Comparison of ENCODE assay signal across 15 cellular contexts in the genomic region with DNA sequence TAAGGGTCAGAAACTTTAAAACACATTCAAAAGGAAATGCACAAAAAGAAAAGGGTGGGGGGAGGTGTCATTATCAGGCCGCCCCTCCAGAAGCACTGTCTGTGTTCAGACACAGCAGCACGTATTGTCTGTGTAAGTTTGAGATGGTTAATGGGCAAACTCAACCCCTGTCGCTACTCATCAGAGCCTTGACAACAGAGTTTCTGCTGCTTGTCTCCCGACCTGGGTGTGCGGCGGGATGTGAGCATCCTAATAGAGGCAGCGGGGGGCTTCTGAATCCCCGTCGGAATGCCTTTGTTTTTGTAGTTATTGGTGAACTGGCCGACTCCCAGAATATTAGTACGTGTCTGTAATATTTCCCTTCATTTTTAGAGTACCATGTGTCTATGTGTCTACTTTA.
DNase-seq lines count a peak whose midpoint lies in the region; ATAC-seq and TF ChIP-seq lines count a peak whose summit lies in the region.
"Had no signal": no experiment of that assay in that cellular context is flagged by ENCODE, and none has a peak within 500 bp of the region (broad histone marks: within the 10 kb centered on the region; RNA-seq: fewer than 3 reads in every experiment).

No MANE protein-coding gene starts in this region.

- H3K4me1 Mint-ChIP-seq in WTC11: peaks cover 18% of the 10 kb centered on the region
- H3K4me1 Mint-ChIP-seq in mesothelial cell of epicardium: peaks cover 18% of the 10 kb centered on the region
- H3K4me1 Mint-ChIP-seq: CD8-positive, alpha-beta memory T cell had no signal

- H3K79me1 ChIP-seq in trophoblast cell (ENCODE audit: low read length): no peaks in the 10 kb centered on the region

- ATAC-seq in WTC11: peak; percentile 47

- peaks cover 7 to 16% of the 10 kb centered on the region in 2 experiments for H3K36me3 ChIP-seq in trophoblast cell (ENCODE audit: control insufficient read depth in 1 of 2, insufficient read depth in 2 of 2, low read length in 2 of 2)

- H4K91ac ChIP-seq in trophoblast cell (ENCODE audit: low read depth, low read length): no peak overlapping the region

- DNase-seq in ELF-1 (ENCODE audit: low read depth, low spot score) (peak; percentile 9), WTC11 (ENCODE audit: low spot score) (no peak), mesothelial cell of epicardium (ENCODE audit: low spot score in 2 of 2, unreplicated experiment in 2 of 2) (no peak), trophoblast cell (no peak), SW 1271 (lab: John Stamatoyannopoulos, UW) (no peak), NCI-H2081 (lab: John Stamatoyannopoulos, UW) (no peak)
- DNase-seq in stimulated activated CD4-positive, alpha-beta T cell treated with anti-CD3 and anti-CD28 coated beads, Interleukin-2, amount 100 ng/mL, for 24 hours: no peak
- DNase-seq: AML-193; Caco-2; CD8-positive, alpha-beta memory T cell; DND-41; GM23248; H7 had no signal

- H3K27ac Mint-ChIP-seq in WTC11: 0 out of 2 replicates have a peak overlapping the region, but pooled peaks have one; percentile 29
- H3K27ac Mint-ChIP-seq in mesothelial cell of epicardium: peak overlapping the region; percentile 61
- H3K27ac Mint-ChIP-seq: CD8-positive, alpha-beta memory T cell had no signal

- peaks cover 0 to 2% of the 10 kb centered on the region in 2 experiments for H3K4me1 ChIP-seq in trophoblast cell (ENCODE audit: control insufficient read depth in 1 of 2, insufficient read depth in 2 of 2, low read length in 2 of 2)
- H3K4me1 ChIP-seq: Caco-2 had no signal

- H3K9ac ChIP-seq in trophoblast cell (ENCODE audit: low read length): no peak overlapping the region
- H3K9ac ChIP-seq: BLaER1, GM23248 had no signal

- no peak overlapping the region for H2AK5ac ChIP-seq in trophoblast cell (ENCODE audit: low read length)

- no peak overlapping the region for H4K8ac ChIP-seq in trophoblast cell (ENCODE audit: low read depth, low read length)

- H3K9me3 Mint-ChIP-seq in WTC11 (no peaks in the 10 kb centered on the region), mesothelial cell of epicardium (peaks cover 7% of the 10 kb centered on the region)
- H3K9me3 Mint-ChIP-seq: CD8-positive, alpha-beta memory T cell had no signal

- H3K23ac ChIP-seq in trophoblast cell (ENCODE audit: low read length): no peak overlapping the region

- no peak overlapping the region for H4K12ac ChIP-seq in trophoblast cell (ENCODE audit: low read depth, low read length)

- no peak overlapping the region for H2BK12ac ChIP-seq in trophoblast cell (ENCODE audit: low read length)

- TF ChIP-seq CTCF in WTC11 (IDR thresholded peaks at IDR 0.05) (no peak), mesothelial cell of epicardium (IDR thresholded peaks at IDR 0.05; ENCODE audit: unreplicated experiment) (no peak)

- H2AFZ ChIP-seq in trophoblast cell (ENCODE audit: insufficient read depth, low read length, poor library complexity): no peak overlapping the region
- H2AFZ ChIP-seq: GM23248 had no signal

- POLR2A ChIA-PET in WTC11 (lab: Charles Lee): no interaction called here

- H3K27me3 Mint-ChIP-seq in WTC11 (ENCODE audit: low read depth) (no peaks in the 10 kb centered on the region), mesothelial cell of epicardium (ENCODE audit: low read depth) (no peaks in the 10 kb centered on the region)

- no CpG with 5 or more reads among the region's 11 CpGs for WGBS in trophoblast cell (ENCODE audit: extremely low coverage, insufficient coverage, insufficient read length)

- no peak overlapping the region for H2BK5ac ChIP-seq in trophoblast cell (ENCODE audit: low read depth, low read length, poor library complexity)

- H3K4me2 ChIP-seq in trophoblast cell (ENCODE audit: low read length): no peak overlapping the region
- H3K4me2 ChIP-seq: BLaER1 had no signal

- no peaks in the 10 kb centered on the region for H3K27me3 ChIP-seq in trophoblast cell (ENCODE audit: insufficient read depth, low read length)
- H3K27me3 ChIP-seq: BLaER1 had no signal

- CTCF ChIA-PET in WTC11 (lab: Charles Lee): no interaction called here

- no peak overlapping the region for H3K14ac ChIP-seq in trophoblast cell (ENCODE audit: low read length)

- H3K36me3 Mint-ChIP-seq in WTC11: peaks cover 35% of the 10 kb centered on the region
- peaks cover 41% of the 10 kb centered on the region for H3K36me3 Mint-ChIP-seq in mesothelial cell of epicardium
- H3K36me3 Mint-ChIP-seq: CD8-positive, alpha-beta memory T cell had no signal

- no peak overlapping the region for H3K4me3 ChIP-seq in trophoblast cell (ENCODE audit: low read depth, low read length)
- H3K4me3 ChIP-seq: BLaER1, GM23248 had no signal

- H3K27ac ChIP-seq in trophoblast cell (ENCODE audit: low read depth, low read length): peak overlapping the region; percentile 21
- H3K27ac ChIP-seq: 22Rv1, BLaER1, GM23248 had no signal

- H3K9me3 ChIP-seq in trophoblast cell (ENCODE audit: insufficient read depth, low read depth, low read length): no peaks in the 10 kb centered on the region
- H3K9me3 ChIP-seq: Caco-2 had no signal

- H3K79me2 ChIP-seq in trophoblast cell (ENCODE audit: control insufficient read depth, insufficient read depth, low read length, poor library complexity): no peaks in the 10 kb centered on the region

- no peak overlapping the region for H3K4ac ChIP-seq in trophoblast cell (ENCODE audit: low read depth, low read length)

- H3K18ac ChIP-seq in trophoblast cell (ENCODE audit: low read length): no peak overlapping the region

- H2BK120ac ChIP-seq in trophoblast cell (ENCODE audit: insufficient read depth, low read length, poor library complexity): no peak overlapping the region

- H3K4me3 Mint-ChIP-seq in WTC11: no peak overlapping the region
- no peak overlapping the region for H3K4me3 Mint-ChIP-seq in mesothelial cell of epicardium
- H3K4me3 Mint-ChIP-seq: CD8-positive, alpha-beta memory T cell had no signal

TF ChIP-seq in WTC11, 78 proteins besides CTCF, POLR2A, EP300 and RAD21:
- no peak for TF ChIP-seq FOXK1 (CRISPR knock-in tag; IDR thresholded peaks at IDR 0.05)
- no peak for TF ChIP-seq ZNF396 (CRISPR knock-in tag; IDR thresholded peaks at IDR 0.05; ENCODE audit: borderline replicate concordance)
TF ChIP-seq in WTC11: peak in this region for 0.
